ENCODE assay signal across 18 cellular contexts in the genomic region with DNA sequence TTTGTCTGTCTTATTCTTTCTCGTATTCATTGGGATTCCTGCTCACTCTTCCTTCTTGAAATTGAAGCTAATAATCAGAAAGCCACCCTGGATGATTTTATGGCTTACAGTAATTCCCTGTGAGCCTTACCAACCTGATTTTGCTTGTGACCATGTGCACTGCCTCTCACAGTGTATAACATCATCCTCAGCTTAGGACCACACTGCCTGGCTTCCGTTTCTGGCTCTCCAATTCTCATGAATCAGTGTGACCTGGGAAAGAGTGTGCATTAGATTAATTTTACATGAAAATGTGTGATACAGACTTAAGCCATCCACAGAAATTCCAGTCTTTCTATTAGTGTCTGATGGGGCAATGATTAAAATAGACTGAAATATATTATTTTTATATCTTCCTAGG.
A peak's percentile ranks its signal among the peaks of the same experiment; 100 is the strongest.
DNase-seq lines count a peak whose midpoint lies in the region; ATAC-seq, FAIRE-seq and TF ChIP-seq lines count a peak whose summit lies in the region.
"Had no signal": no experiment of that assay in that cellular context is flagged by ENCODE, and none has a peak within 500 bp of the region (broad histone marks: within the 10 kb centered on the region; RNA-seq: fewer than 3 reads in every experiment).

No MANE protein-coding gene starts in this region.

- no TSS peak for BruUV-seq in HepG2 (replicated peaks; lab: Mats Ljungman, UMichigan)

- peaks cover 8% of the 10 kb centered on the region for H3F3A ChIP-seq in SU-DHL-6 (ENCODE audit: insufficient read depth)

- no peak for TF ChIP-seq RAD21 in HepG2 (CRISPR knock-in tag; IDR thresholded peaks at IDR 0.05)

- H3K27me3 Mint-ChIP-seq in stimulated activated naive CD8-positive, alpha-beta T cell treated with anti-CD3 and anti-CD28 coated beads, Interleukin-15, amount 100 ng/mL, for 72 hours = no peaks in the 10 kb centered on the region
- H3K27me3 Mint-ChIP-seq: memory B cell had no signal

- H3K27ac ChIP-seq in BLaER1 (peak overlapping the region; percentile 70), SU-DHL-6 (ENCODE audit: low read depth, low read length) (peak overlapping the region; percentile 4; the same call in 1 of the 2 replicates), HepG2 (ENCODE audit: extremely low read length, insufficient read depth, low read length) (peak overlapping the region; percentile 16)

- DNase-seq in HepG2 (ENCODE audit: low spot score) (no peak), SIG-M5 (lab: John Stamatoyannopoulos, UW) (no peak)
- DNase-seq in stimulated activated naive CD8-positive, alpha-beta T cell treated with anti-CD3 and anti-CD28 coated beads, Interleukin-15, amount 100 ng/mL, for 72 hours = no peak
- DNase-seq: activated CD8-positive, alpha-beta memory T cell treated with anti-CD3 and anti-CD28 coated beads for 24 hours; effector CD8-positive, alpha-beta T cell; NCI-H1436; NCI-H446; PC-3; stimulated activated naive CD4-positive, alpha-beta T cell treated with Interleukin-2 at 50 U/mL for 16 hours had no signal

- H3K27ac Mint-ChIP-seq in stimulated activated naive CD8-positive, alpha-beta T cell treated with anti-CD3 and anti-CD28 coated beads, Interleukin-15, amount 100 ng/mL, for 72 hours = no peak overlapping the region
- H3K27ac Mint-ChIP-seq: activated T-helper 2 cell treated with anti-CD3 and anti-CD28 coated beads, Interferon-gamma antibody, Interleukin-2, Interleukin-4, amounts not matched to agents 10 μg/mL and 5 μg/mL and 100 μg/mL, durations not matched to agents 14 hours and 24 hours and 36 hours; memory B cell had no signal

- H3K79me2 ChIP-seq in SU-DHL-6 (ENCODE audit: insufficient read depth, low read length) = peaks cover 58% of the 10 kb centered on the region
- peaks cover 99% of the 10 kb centered on the region for H3K79me2 ChIP-seq in HepG2 (ENCODE audit: insufficient read depth, low read length)

- TF ChIP-seq POLR2A in HepG2 (IDR thresholded peaks at IDR 0.05; ENCODE audit: insufficient read depth in 1 of 2, low read depth in 2 of 2, low read length in 2 of 2) = no peak

- H3K36me3 ChIP-seq in BLaER1 = peaks cover 22% of the 10 kb centered on the region
- peaks cover 8% of the 10 kb centered on the region; the same call in 1 of the 2 replicates for H3K36me3 ChIP-seq in SU-DHL-6 (ENCODE audit: low read length)
- peaks cover 24 to 51% of the 10 kb centered on the region in 2 experiments for H3K36me3 ChIP-seq in HepG2 (replicated peaks in 1 of 2; ENCODE audit: control insufficient read depth in 1 of 2, insufficient read depth in 2 of 2, low read length in 2 of 2)
- H3K36me3 ChIP-seq in skeletal muscle satellite cell (ENCODE audit: insufficient read depth, low read length) = peaks cover 36% of the 10 kb centered on the region

- H3K4me2 ChIP-seq in BLaER1 (peak overlapping the region; percentile 88), SU-DHL-6 (ENCODE audit: low read depth, low read length, poor library complexity, severe bottlenecking) (no peak overlapping the region), HepG2 (ENCODE audit: low read depth, low read length) (peak overlapping the region; percentile 80), skeletal muscle satellite cell (ENCODE audit: low read length) (peak overlapping the region; percentile 56)

- POLR2A ChIA-PET in HepG2 (lab: Yijun Ruan, JAX) = interaction anchor here (2.0 to 14.6 kb wide), 2 partner anchors 8 to 30 kb away, joined by 6 to 320 read pairs; no protein-coding TSS in a partner anchor

- CTCF ChIA-PET in HepG2 (lab: Yijun Ruan, JAX; ENCODE audit: low intra/inter-chr PET ratio, low total read pairs) = no interaction called here

- TF ChIP-seq CTCF in SU-DHL-6 (IDR thresholded peaks at IDR 0.05; ENCODE audit: insufficient read depth, low read length, poor library complexity, severe bottlenecking) (no peak), HepG2 (CRISPR knock-in tag; IDR thresholded peaks at IDR 0.05) (no peak)

- in situ Hi-C loops in HepG2 (cut with HindIII; ENCODE audit: extremely low pct_ligation_motif_present, low pct_unique_long_range_greater_than_20kb) = no loop called here

- H3K9me3 ChIP-seq in BLaER1 (no peaks in the 10 kb centered on the region), SU-DHL-6 (ENCODE audit: insufficient read depth, low read length) (no peaks in the 10 kb centered on the region), HepG2 (ENCODE audit: low read length) (no peaks in the 10 kb centered on the region), skeletal muscle satellite cell (replicated peaks; ENCODE audit: low read length) (no peaks in the 10 kb centered on the region)

- H3K4me1 ChIP-seq in BLaER1 (peaks cover 35% of the 10 kb centered on the region), HepG2 (ENCODE audit: insufficient read depth, low read length) (peaks cover 99% of the 10 kb centered on the region), skeletal muscle satellite cell (ENCODE audit: control insufficient read depth, insufficient read depth, low read length) (peaks cover 66% of the 10 kb centered on the region)

- H3K4me3 Mint-ChIP-seq in stimulated activated naive CD8-positive, alpha-beta T cell treated with anti-CD3 and anti-CD28 coated beads, Interleukin-15, amount 100 ng/mL, for 72 hours = no peak overlapping the region
- H3K4me3 Mint-ChIP-seq: memory B cell had no signal

- H3K9me3 Mint-ChIP-seq in stimulated activated naive CD8-positive, alpha-beta T cell treated with anti-CD3 and anti-CD28 coated beads, Interleukin-15, amount 100 ng/mL, for 72 hours = no peaks in the 10 kb centered on the region
- H3K9me3 Mint-ChIP-seq: activated T-helper 2 cell treated with anti-CD3 and anti-CD28 coated beads, Interferon-gamma antibody, Interleukin-2, Interleukin-4, amounts not matched to agents 10 μg/mL and 5 μg/mL and 100 μg/mL, durations not matched to agents 14 hours and 24 hours and 36 hours; memory B cell had no signal

- peak overlapping the region; percentile 77 for H3K9ac ChIP-seq in BLaER1
- H3K9ac ChIP-seq in SU-DHL-6 (ENCODE audit: low read length) = no peak overlapping the region
- H3K9ac ChIP-seq in HepG2 (ENCODE audit: insufficient read depth, low read depth, low read length) = peak overlapping the region; percentile 50; the same call in 1 of the 2 replicates
- peak overlapping the region; percentile 73 for H3K9ac ChIP-seq in skeletal muscle satellite cell (ENCODE audit: low read depth, low read length)

- H4K20me1 ChIP-seq in BLaER1 (peaks cover 11% of the 10 kb centered on the region; the same call in 1 of the 2 replicates), SU-DHL-6 (ENCODE audit: low read depth, low read length) (no peaks in the 10 kb centered on the region), HepG2 (ENCODE audit: insufficient read depth, low read length) (peaks cover 51% of the 10 kb centered on the region)

- intact Hi-C loops in HepG2 (cut with micrococcal nuclease; ENCODE audit: unreplicated experiment) = no loop called here

- H3K9me2 ChIP-seq in SU-DHL-6 (replicated peaks; ENCODE audit: insufficient read depth, low read length) = no peaks in the 10 kb centered on the region

- H3K4me3 ChIP-seq in BLaER1 = peak overlapping the region; percentile 71
- H3K4me3 ChIP-seq in SU-DHL-6 (ENCODE audit: insufficient read depth, low read length, poor library complexity, severe bottlenecking) = no peak overlapping the region
- H3K4me3 ChIP-seq in HepG2 (replicated peaks in 1 of 3; ENCODE audit: insufficient read depth in 1 of 3, low read depth in 2 of 3, low read length in 3 of 3) = peak overlapping the region; percentile 41 to 57 (median 47)
- peak overlapping the region; percentile 5 for H3K4me3 ChIP-seq in skeletal muscle satellite cell (ENCODE audit: low read length)
- H3K4me3 ChIP-seq: K562 had no signal

- no peak for FAIRE-seq in HepG2 (lab: Jason Lieb, UNC)
- FAIRE-seq: GM12892, K562 had no signal

- H2AFZ ChIP-seq in SU-DHL-6 (ENCODE audit: low read depth, low read length, severe bottlenecking) (no peak overlapping the region), HepG2 (ENCODE audit: low read length) (no peak overlapping the region)

- no peak for TF ChIP-seq EP300 in HepG2 (IDR thresholded peaks at IDR 0.05; ENCODE audit: low read depth in 2 of 2, low read length in 2 of 2)
- no peak for TF ChIP-seq EP300 in HepG2 (CRISPR knock-in tag; IDR thresholded peaks at IDR 0.05; ENCODE audit: borderline replicate concordance)

- no peaks in the 10 kb centered on the region for H3K27me3 ChIP-seq in BLaER1
- no peaks in the 10 kb centered on the region for H3K27me3 ChIP-seq in SU-DHL-6 (ENCODE audit: low read length)
- H3K27me3 ChIP-seq in HepG2 (ENCODE audit: control insufficient read depth in 1 of 2, insufficient read depth in 2 of 2, low read length in 2 of 2) = no peaks in the 10 kb centered on the region
- no peaks in the 10 kb centered on the region for H3K27me3 ChIP-seq in skeletal muscle satellite cell (ENCODE audit: control insufficient read depth, insufficient read depth, low read length)

- no peak for ATAC-seq in HepG2
- ATAC-seq in HG02852 (IDR thresholded peaks at IDR 0.05; ENCODE audit: unreplicated experiment) = no peak
- no peak for ATAC-seq in stimulated activated naive CD8-positive, alpha-beta T cell treated with anti-CD3 and anti-CD28 coated beads, Interleukin-15, amount 100 ng/mL, for 72 hours
- ATAC-seq in HG03159 (IDR thresholded peaks at IDR 0.05; ENCODE audit: unreplicated experiment) = no peak
- ATAC-seq: K562, PC-3 had no signal

- H3K4me1 Mint-ChIP-seq in stimulated activated naive CD8-positive, alpha-beta T cell treated with anti-CD3 and anti-CD28 coated beads, Interleukin-15, amount 100 ng/mL, for 72 hours = no peaks in the 10 kb centered on the region
- H3K4me1 Mint-ChIP-seq: memory B cell had no signal

- 55% methylated on average over 2 of the region's 2 CpGs for WGBS in HepG2 (ENCODE audit: low lambda C conversion rate)

TF ChIP-seq in HepG2, 621 proteins besides CTCF, POLR2A, EP300 and RAD21 (continues in another document):
- no peak for TF ChIP-seq NFIC (IDR thresholded peaks at IDR 0.05; ENCODE audit: low read length)
- TF ChIP-seq REPIN1 (CRISPR knock-in tag; IDR thresholded peaks at IDR 0.05; ENCODE audit: borderline replicate concordance, low read depth) = no peak
- TF ChIP-seq SAP130 (CRISPR knock-in tag; IDR thresholded peaks at IDR 0.05; ENCODE audit: low read depth) = 0 out of 2 replicates have a peak, but pooled peaks have one; percentile 5
- TF ChIP-seq RBFOX2 (IDR thresholded peaks at IDR 0.05; ENCODE audit: low read depth, low read length) = 0 out of 2 replicates have a peak, but pooled peaks have one; percentile 42
- no peak for TF ChIP-seq BRCA1 (CRISPR knock-in tag; IDR thresholded peaks at IDR 0.05)

Comparison
In these comparisons a context has a peak if more than half of its experiments do, and no peak if none do; other contexts are left out.
1. H3K27ac ChIP-seq: peak in every context shown above with its lines; median percentile 70 in BLaER1; 16 in HepG2; 4 in SU-DHL-6.